Comparison of ENCODE assay signal across 15 cellular contexts in the genomic region with DNA sequence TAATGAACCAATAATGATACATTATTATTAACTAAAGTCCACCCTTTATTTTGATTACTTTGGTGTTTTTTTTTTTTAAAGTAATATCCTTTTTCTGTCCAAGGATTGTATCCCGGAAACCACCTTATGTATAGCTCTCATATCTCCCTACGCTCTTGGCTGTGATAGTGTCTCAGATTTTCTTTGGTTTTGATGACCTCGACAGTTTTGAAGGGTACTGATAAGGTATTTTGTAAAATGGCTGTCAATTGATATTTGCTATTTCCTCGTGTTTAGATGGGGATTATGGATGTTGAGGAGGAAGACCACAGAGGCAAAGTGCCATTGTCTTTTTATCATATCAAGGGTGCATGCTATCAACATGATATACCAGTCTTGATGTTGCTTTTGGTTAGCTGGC.
DNase-seq lines count a peak whose midpoint lies in the region; ATAC-seq and TF ChIP-seq lines count a peak whose summit lies in the region.
"Had no signal": no experiment of that assay in that cellular context is flagged by ENCODE, and none has a peak within 500 bp of the region (broad histone marks: within the 10 kb centered on the region; RNA-seq: fewer than 3 reads in every experiment).

No MANE protein-coding gene starts in this region.

- ATAC-seq in left cardiac atrium, result no peak
- no peak for ATAC-seq in right lobe of liver
- ATAC-seq: GM12878 had no signal

- DNase-seq in right atrium auricular region (ENCODE audit: low spot score) (no peak), left cardiac atrium (no peak), coronary artery (ENCODE audit: low spot score) (no peak), right lobe of liver (no peak), OCI-M1 (lab: John Stamatoyannopoulos, UW) (no peak), hepatic stellate cell (ENCODE audit: low spot score) (no peak), HEK293T (ENCODE audit: extremely low spot score) (no peak)
- DNase-seq: BE2C; CD4-positive, alpha-beta memory T cell; DMS79; GOT3; HFFc6 had no signal

- H3K4me3 ChIP-seq in right atrium auricular region (no peak overlapping the region), coronary artery (no peak overlapping the region), right lobe of liver (no peak overlapping the region)
- H3K4me3 ChIP-seq: GM12878, HAP-1 had no signal

- H3K9me3 ChIP-seq in right atrium auricular region, result no peaks in the 10 kb centered on the region
- no peaks in the 10 kb centered on the region for H3K9me3 ChIP-seq in right lobe of liver
- H3K9me3 ChIP-seq: BE2C, HAP-1 had no signal

- H3K4me1 ChIP-seq in right atrium auricular region (peaks cover 0 to 42% of the 10 kb centered on the region in 2 donors), right lobe of liver (peaks cover 0 to 33% (median 8%) of the 10 kb centered on the region in 4 donors)
- H3K4me1 ChIP-seq: BE2C had no signal

- H3K27ac ChIP-seq in right atrium auricular region, result peak overlapping the region; percentile 79 to 93
- peak overlapping the region; percentile 48 to 61 for H3K27ac ChIP-seq in coronary artery
- H3K27ac ChIP-seq in right lobe of liver, result peak overlapping the region in 2 of 3 donors; percentile 25 to 68
- H3K27ac ChIP-seq: C4-2B had no signal

- H3K36me3 ChIP-seq in right atrium auricular region (no peaks in the 10 kb centered on the region), right lobe of liver (no peaks in the 10 kb centered on the region)
- H3K36me3 ChIP-seq: BE2C, HAP-1 had no signal

- CTCF ChIA-PET in HEK293T (lab: Yijun Ruan, JAX), result no interaction called here

- POLR2A ChIA-PET in HEK293T (lab: Yijun Ruan, JAX), result no interaction called here

- WGBS in right lobe of liver (ENCODE audit: insufficient coverage, low coverage, low lambda C conversion rate, missing lambda C conversion rate), result 70% methylated on average over 4 of the region's 4 CpGs

- H3K27me3 ChIP-seq in right atrium auricular region (no peaks in the 10 kb centered on the region), right lobe of liver (no peaks in the 10 kb centered on the region)
- H3K27me3 ChIP-seq: BE2C had no signal

- no peak for TF ChIP-seq CTCF in right atrium auricular region (IDR thresholded peaks at IDR 0.05)
- TF ChIP-seq CTCF in coronary artery (IDR thresholded peaks at IDR 0.05), result no peak
- no peak for TF ChIP-seq CTCF in right lobe of liver (IDR thresholded peaks at IDR 0.05)

- TF ChIP-seq POLR2A in right lobe of liver (IDR thresholded peaks at IDR 0.05), result no peak

- intact Hi-C loops in left cardiac atrium (cut with DNase I), result loop anchor here in 1 of 2 donors (10.0 kb wide), 1 partner anchor 99 kb away; no protein-coding TSS in a partner anchor
- intact Hi-C loops in right lobe of liver (cut with DNase I), result no loop called here

TF ChIP-seq in HEK293T, 16 proteins besides CTCF, POLR2A, EP300 and RAD21:
- no peak for TF ChIP-seq NFRKB (IDR thresholded peaks at IDR 0.05)
- no peak for TF ChIP-seq PKNOX1 (IDR thresholded peaks at IDR 0.05)
- no peak for TF ChIP-seq LEF1 (IDR thresholded peaks at IDR 0.05; ENCODE audit: borderline replicate concordance)
- TF ChIP-seq SP1 (IDR thresholded peaks at IDR 0.05), result no peak
- no peak for TF ChIP-seq L3MBTL2 (conservative IDR thresholded peaks at IDR 0.05)
- TF ChIP-seq BHLHE40 (IDR thresholded peaks at IDR 0.05; ENCODE audit: borderline replicate concordance), result no peak
- no peak for TF ChIP-seq SUZ12 (IDR thresholded peaks at IDR 0.05)
- no peak for TF ChIP-seq FOXK2 (IDR thresholded peaks at IDR 0.05)
TF ChIP-seq in HEK293T: peak in this region for 0.
